Comparison of ENCODE assay signal across 2 cellular contexts in the genomic region with DNA sequence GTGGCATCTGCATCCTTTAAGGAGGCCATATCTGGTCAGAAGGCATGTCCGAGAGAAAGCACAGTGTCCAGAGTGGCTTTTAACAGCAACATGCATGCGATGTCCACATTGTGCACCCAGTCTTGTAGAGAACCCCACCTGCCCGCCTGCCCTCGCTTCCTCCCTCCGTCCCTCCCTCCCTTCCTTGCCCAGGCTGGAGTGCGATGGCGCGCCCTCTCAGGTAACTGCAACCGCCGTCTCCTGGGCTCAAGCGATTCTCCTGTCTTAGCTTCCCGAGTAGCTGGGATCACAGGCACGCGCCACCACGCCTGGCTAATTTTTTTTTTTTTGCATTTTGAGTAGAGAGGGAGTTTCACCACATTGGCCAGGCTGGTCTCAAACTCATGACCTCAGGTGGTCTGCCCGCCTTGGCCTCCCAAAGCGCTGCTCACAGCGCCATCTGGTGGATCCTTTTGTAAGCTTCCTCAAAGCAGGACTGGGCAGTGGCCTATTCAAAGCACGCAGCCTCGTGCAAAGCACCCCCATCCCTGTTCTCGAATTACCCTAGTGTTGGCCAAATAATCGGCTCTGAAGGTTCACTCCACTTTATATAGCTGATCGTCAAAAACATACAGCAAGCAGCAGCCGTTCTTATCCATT.
TF ChIP-seq lines count a peak whose summit lies in the region.

No MANE protein-coding gene starts in this region.

TF ChIP-seq in WTC11, 78 proteins besides CTCF, POLR2A, EP300 and RAD21:
- TF ChIP-seq, protein P1, sequence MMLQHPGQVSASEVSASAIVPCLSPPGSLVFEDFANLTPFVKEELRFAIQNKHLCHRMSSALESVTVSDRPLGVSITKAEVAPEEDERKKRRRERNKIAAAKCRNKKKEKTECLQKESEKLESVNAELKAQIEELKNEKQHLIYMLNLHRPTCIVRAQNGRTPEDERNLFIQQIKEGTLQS (CRISPR knock-in tag; conservative IDR thresholded peaks at IDR 0.05) = no peak
- TF ChIP-seq TP53 (CRISPR knock-in tag; IDR thresholded peaks at IDR 0.05) = no peak
- TF ChIP-seq ZNF138 (CRISPR knock-in tag; conservative IDR thresholded peaks at IDR 0.05) = no peak
- no peak for TF ChIP-seq ZNF232 (CRISPR knock-in tag; IDR thresholded peaks at IDR 0.05)
- TF ChIP-seq KAT7 (CRISPR knock-in tag; IDR thresholded peaks at IDR 0.05; ENCODE audit: borderline replicate concordance) = no peak
- TF ChIP-seq, protein P2, sequence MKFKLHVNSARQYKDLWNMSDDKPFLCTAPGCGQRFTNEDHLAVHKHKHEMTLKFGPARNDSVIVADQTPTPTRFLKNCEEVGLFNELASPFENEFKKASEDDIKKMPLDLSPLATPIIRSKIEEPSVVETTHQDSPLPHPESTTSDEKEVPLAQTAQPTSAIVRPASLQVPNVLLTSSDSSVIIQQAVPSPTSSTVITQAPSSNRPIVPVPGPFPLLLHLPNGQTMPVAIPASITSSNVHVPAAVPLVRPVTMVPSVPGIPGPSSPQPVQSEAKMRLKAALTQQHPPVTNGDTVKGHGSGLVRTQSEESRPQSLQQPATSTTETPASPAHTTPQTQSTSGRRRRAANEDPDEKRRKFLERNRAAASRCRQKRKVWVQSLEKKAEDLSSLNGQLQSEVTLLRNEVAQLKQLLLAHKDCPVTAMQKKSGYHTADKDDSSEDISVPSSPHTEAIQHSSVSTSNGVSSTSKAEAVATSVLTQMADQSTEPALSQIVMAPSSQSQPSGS (CRISPR knock-in tag; IDR thresholded peaks at IDR 0.05; ENCODE audit: borderline replicate concordance, low read depth) = no peak
- TF ChIP-seq, protein P3, sequence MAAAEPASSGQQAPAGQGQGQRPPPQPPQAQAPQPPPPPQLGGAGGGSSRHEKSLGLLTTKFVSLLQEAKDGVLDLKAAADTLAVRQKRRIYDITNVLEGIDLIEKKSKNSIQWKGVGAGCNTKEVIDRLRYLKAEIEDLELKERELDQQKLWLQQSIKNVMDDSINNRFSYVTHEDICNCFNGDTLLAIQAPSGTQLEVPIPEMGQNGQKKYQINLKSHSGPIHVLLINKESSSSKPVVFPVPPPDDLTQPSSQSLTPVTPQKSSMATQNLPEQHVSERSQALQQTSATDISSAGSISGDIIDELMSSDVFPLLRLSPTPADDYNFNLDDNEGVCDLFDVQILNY (CRISPR knock-in tag; IDR thresholded peaks at IDR 0.05) = no peak
- TF ChIP-seq OVOL2 (CRISPR knock-in tag; IDR thresholded peaks at IDR 0.05; ENCODE audit: borderline replicate concordance) = no peak
- TF ChIP-seq, protein P4, sequence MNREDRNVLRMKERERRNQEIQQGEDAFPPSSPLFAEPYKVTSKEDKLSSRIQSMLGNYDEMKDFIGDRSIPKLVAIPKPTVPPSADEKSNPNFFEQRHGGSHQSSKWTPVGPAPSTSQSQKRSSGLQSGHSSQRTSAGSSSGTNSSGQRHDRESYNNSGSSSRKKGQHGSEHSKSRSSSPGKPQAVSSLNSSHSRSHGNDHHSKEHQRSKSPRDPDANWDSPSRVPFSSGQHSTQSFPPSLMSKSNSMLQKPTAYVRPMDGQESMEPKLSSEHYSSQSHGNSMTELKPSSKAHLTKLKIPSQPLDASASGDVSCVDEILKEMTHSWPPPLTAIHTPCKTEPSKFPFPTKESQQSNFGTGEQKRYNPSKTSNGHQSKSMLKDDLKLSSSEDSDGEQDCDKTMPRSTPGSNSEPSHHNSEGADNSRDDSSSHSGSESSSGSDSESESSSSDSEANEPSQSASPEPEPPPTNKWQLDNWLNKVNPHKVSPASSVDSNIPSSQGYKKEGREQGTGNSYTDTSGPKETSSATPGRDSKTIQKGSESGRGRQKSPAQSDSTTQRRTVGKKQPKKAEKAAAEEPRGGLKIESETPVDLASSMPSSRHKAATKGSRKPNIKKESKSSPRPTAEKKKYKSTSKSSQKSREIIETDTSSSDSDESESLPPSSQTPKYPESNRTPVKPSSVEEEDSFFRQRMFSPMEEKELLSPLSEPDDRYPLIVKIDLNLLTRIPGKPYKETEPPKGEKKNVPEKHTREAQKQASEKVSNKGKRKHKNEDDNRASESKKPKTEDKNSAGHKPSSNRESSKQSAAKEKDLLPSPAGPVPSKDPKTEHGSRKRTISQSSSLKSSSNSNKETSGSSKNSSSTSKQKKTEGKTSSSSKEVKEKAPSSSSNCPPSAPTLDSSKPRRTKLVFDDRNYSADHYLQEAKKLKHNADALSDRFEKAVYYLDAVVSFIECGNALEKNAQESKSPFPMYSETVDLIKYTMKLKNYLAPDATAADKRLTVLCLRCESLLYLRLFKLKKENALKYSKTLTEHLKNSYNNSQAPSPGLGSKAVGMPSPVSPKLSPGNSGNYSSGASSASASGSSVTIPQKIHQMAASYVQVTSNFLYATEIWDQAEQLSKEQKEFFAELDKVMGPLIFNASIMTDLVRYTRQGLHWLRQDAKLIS (CRISPR knock-in tag; IDR thresholded peaks at IDR 0.05; ENCODE audit: borderline replicate concordance) = no peak
- TF ChIP-seq, protein P5, sequence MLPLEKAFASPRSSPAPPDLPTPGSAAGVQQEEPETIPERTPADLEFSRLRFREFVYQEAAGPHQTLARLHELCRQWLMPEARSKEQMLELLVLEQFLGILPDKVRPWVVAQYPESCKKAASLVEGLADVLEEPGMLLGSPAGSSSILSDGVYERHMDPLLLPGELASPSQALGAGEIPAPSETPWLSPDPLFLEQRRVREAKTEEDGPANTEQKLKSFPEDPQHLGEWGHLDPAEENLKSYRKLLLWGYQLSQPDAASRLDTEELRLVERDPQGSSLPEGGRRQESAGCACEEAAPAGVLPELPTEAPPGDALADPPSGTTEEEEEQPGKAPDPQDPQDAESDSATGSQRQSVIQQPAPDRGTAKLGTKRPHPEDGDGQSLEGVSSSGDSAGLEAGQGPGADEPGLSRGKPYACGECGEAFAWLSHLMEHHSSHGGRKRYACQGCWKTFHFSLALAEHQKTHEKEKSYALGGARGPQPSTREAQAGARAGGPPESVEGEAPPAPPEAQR (CRISPR knock-in tag; IDR thresholded peaks at IDR 0.05) = no peak
- TF ChIP-seq MXD4 (CRISPR knock-in tag; IDR thresholded peaks at IDR 0.05; ENCODE audit: borderline replicate concordance) = no peak
- no peak for TF ChIP-seq NFYB (CRISPR knock-in tag; conservative IDR thresholded peaks at IDR 0.05; ENCODE audit: low read depth)
- no peak for TF ChIP-seq ETV6 (CRISPR knock-in tag; IDR thresholded peaks at IDR 0.05)
- no peak for TF ChIP-seq JAZF1 (CRISPR knock-in tag; IDR thresholded peaks at IDR 0.05)
- no peak for TF ChIP-seq ZNF121 (CRISPR knock-in tag; IDR thresholded peaks at IDR 0.05)
- TF ChIP-seq ZNF317 (CRISPR knock-in tag; IDR thresholded peaks at IDR 0.05; ENCODE audit: borderline replicate concordance, low read depth) = no peak

TF ChIP-seq in endothelial cell of umbilical vein, 7 proteins besides CTCF, POLR2A, EP300 and RAD21:
- TF ChIP-seq GATA2 (IDR thresholded peaks at IDR 0.05; ENCODE audit: insufficient read depth, insufficient read length, low read depth, low read length) (no peak), MYC (IDR thresholded peaks at IDR 0.05; ENCODE audit: low read depth, low read length) (no peak), FOS (IDR thresholded peaks at IDR 0.05; ENCODE audit: borderline replicate concordance, insufficient read depth, low read length) (no peak), JUN (IDR thresholded peaks at IDR 0.05; ENCODE audit: borderline replicate concordance, insufficient read depth, insufficient read length, low read depth) (no peak), POLR2AphosphoS5 (IDR thresholded peaks at IDR 0.05; ENCODE audit: insufficient read depth, low read depth, low read length) (no peak), EZH2 (IDR thresholded peaks at IDR 0.05; ENCODE audit: borderline replicate concordance, low read depth, low read length, severe bottlenecking) (no peak)
- TF ChIP-seq, protein P6, sequence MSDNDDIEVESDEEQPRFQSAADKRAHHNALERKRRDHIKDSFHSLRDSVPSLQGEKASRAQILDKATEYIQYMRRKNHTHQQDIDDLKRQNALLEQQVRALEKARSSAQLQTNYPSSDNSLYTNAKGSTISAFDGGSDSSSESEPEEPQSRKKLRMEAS (IDR thresholded peaks at IDR 0.05; ENCODE audit: insufficient read depth, insufficient read length) = no peak
TF ChIP-seq in endothelial cell of umbilical vein: peak in this region for 0.
